Comparison of ENCODE assay signal across 9 cellular contexts in the genomic region with DNA sequence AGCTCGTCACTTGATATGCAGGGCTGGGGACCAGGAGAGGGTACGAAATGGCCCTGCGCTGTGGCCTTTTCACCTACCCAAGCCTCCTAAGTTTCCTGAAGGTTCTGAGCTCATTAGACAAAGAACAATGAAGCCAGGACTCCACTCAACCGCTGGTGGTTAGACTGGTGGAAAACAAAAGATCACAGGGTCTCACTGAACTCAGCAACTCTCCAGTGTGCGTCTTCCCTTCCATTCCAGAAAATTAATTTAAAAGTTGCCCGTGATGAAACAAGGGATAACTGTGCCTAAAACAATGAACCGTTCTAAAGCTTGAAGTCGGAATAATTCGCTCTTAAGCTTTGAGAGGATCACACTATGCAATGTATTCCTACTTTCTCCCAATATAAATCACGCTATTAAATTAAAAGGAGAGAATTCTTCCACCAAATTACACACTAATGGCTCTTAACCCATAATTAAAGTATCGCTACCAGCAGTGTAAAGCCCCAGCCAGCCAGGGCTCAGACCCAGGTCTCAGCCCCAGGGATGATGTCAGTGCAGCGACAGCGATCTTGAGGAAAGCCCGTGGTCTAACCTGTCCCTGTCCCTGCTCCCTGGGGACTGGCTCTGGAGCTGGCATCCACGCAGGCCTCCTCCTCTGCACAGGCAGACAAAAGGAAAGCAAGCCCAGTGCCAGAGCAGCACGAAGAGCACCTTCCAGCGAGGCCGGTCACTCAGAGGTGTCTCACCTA. TPM values are rescaled to one million over a fixed set of nuclear protein-coding genes. Genes with fewer than 3 reads are reported as not detected.
DNase-seq lines count a peak whose midpoint lies in the region; ATAC-seq, FAIRE-seq and TF ChIP-seq lines count a peak whose summit lies in the region.
"Had no signal": no experiment of that assay in that cellular context is flagged by ENCODE, and none has a peak within 500 bp of the region (broad histone marks: within the 10 kb centered on the region; RNA-seq: fewer than 3 reads in every experiment).

No MANE protein-coding gene starts in this region.

- H3K27me3 Mint-ChIP-seq in naive thymus-derived CD8-positive, alpha-beta T cell, result no peaks in the 10 kb centered on the region

- H3K4me3 Mint-ChIP-seq in naive thymus-derived CD8-positive, alpha-beta T cell, result peak overlapping the region in 8 of 10 donors; percentile 14 to 100 (median 51)

- H3K56ac ChIP-seq in H1 (replicated peaks; ENCODE audit: insufficient read length, low read depth, low read length), result no peak overlapping the region

- H2BK12ac ChIP-seq in H1 (ENCODE audit: low read depth, low read length), result no peak overlapping the region

- FAIRE-seq in H1 (lab: Jason Lieb, UNC), result no peak

- H3K9me3 ChIP-seq in H1 (ENCODE audit: insufficient read depth in 2 of 2, low read depth in 1 of 2, low read length in 1 of 2), result no peaks in the 10 kb centered on the region

- peak overlapping the region; percentile 55; the same call in 1 of the 2 replicates for H2AK5ac ChIP-seq in H1 (ENCODE audit: low read depth, low read length)

- no peak for TF ChIP-seq EP300 in H1 (IDR thresholded peaks at IDR 0.05; ENCODE audit: borderline replicate concordance in 1 of 2, low read depth in 2 of 2, low read length in 2 of 2)

- no peaks in the 10 kb centered on the region for H3K9me3 Mint-ChIP-seq in naive thymus-derived CD8-positive, alpha-beta T cell

- no peak overlapping the region for H2BK15ac ChIP-seq in H1 (ENCODE audit: low read length)

- H3K79me2 ChIP-seq in H1 (ENCODE audit: control insufficient read depth in 1 of 2, insufficient read depth in 2 of 2, low read length in 2 of 2), result peaks cover 27 to 92% of the 10 kb centered on the region in 2 experiments

- H4K20me1 ChIP-seq in H1 (replicated peaks in 1 of 2; ENCODE audit: control insufficient read depth in 1 of 2, insufficient read depth in 2 of 2, low read length in 2 of 2), result peaks cover 0 to 6% of the 10 kb centered on the region in 2 experiments

- no peaks in the 10 kb centered on the region; the same call in none of the 2 replicates for H3K23me2 ChIP-seq in H1 (ENCODE audit: low read depth, low read length)

- H3K4me3 ChIP-seq in AG10803 (ENCODE audit: low read length) (peak overlapping the region; percentile 47), H1 (ENCODE audit: extremely low read depth in 1 of 4, insufficient read depth in 2 of 4, low read depth in 3 of 4, low read length in 4 of 4) (no peak overlapping the region)

- no peak for TF ChIP-seq CTCF in AG10803 (conservative IDR thresholded peaks at IDR 0.05; ENCODE audit: low read length)
- TF ChIP-seq CTCF in H1 (IDR thresholded peaks at IDR 0.05; ENCODE audit: control extremely low read depth in 1 of 3, insufficient read depth in 1 of 3, low read depth in 1 of 3, low read length in 3 of 3), result no peak

- H4K91ac ChIP-seq in H1 (replicated peaks; ENCODE audit: insufficient read length, low read length), result no peak overlapping the region

- H3K14ac ChIP-seq in H1 (ENCODE audit: insufficient read length), result no peak overlapping the region

- CTCF ChIA-PET in H1 (lab: Charles Lee; ENCODE audit: partially characterized antibody), result interaction anchor here (0.6 to 2.8 kb wide), 6 partner anchors 12 to 579 kb away, joined by 3 to 10 read pairs (median 6); no protein-coding TSS in a partner anchor

- TF ChIP-seq POLR2A in H1 (IDR thresholded peaks at IDR 0.05; ENCODE audit: control extremely low read depth in 1 of 2, low read depth in 2 of 2, low read length in 2 of 2), result no peak

- peaks cover 46 to 96% (median 81%) of the 10 kb centered on the region in 4 donors for H3K4me1 Mint-ChIP-seq in naive thymus-derived CD8-positive, alpha-beta T cell

- peaks cover 1 to 16% (median 12%) of the 10 kb centered on the region in 4 experiments for H3K4me1 ChIP-seq in H1 (replicated peaks in 1 of 4; ENCODE audit: control insufficient read depth in 3 of 4, insufficient read depth in 4 of 4, low read length in 3 of 4)

- H2BK5ac ChIP-seq in H1 (ENCODE audit: low read depth, low read length), result 0 out of 2 replicates have a peak overlapping the region, but pooled peaks have one; percentile 40

- H2BK20ac ChIP-seq in H1 (ENCODE audit: low read length), result no peak overlapping the region

- no peak for DNase-seq in AG10803 (ENCODE audit: low read depth)
- DNase-seq in NCI-H748 (lab: John Stamatoyannopoulos, UW; ENCODE audit: unreplicated experiment), result peak; percentile 75
- no peak for DNase-seq in H1 (ENCODE audit: low read depth in 1 of 2, low spot score in 2 of 2)
- DNase-seq in naive thymus-derived CD8-positive, alpha-beta T cell, result no peak
- DNase-seq: aorta had no signal

- H2BK120ac ChIP-seq in H1 (replicated peaks; ENCODE audit: low read depth, low read length), result no peak overlapping the region

- peak overlapping the region; percentile 83 for H4K8ac ChIP-seq in H1 (ENCODE audit: extremely low read depth, insufficient read depth, low read length)

- H3K79me1 ChIP-seq in H1 (ENCODE audit: low read depth, low read length), result peaks cover 7% of the 10 kb centered on the region; the same call in 1 of the 2 replicates

- H3K27me3 ChIP-seq in H1 (replicated peaks in 1 of 4; ENCODE audit: control insufficient read depth in 3 of 4, extremely low read depth in 1 of 4, insufficient read depth in 3 of 4, low read length in 3 of 4), result no peaks in the 10 kb centered on the region

- 81% methylated on average over 18 of the region's 18 CpGs; no CpG with 5 or more reads in 1 of the 2 experiments for WGBS in H1 (ENCODE audit: extremely low coverage in 1 of 2, insufficient coverage in 1 of 2, insufficient read length in 1 of 2, insufficient replicate concordance in 2 of 2, low coverage in 1 of 2, low lambda C conversion rate in 2 of 2, missing lambda C conversion rate in 1 of 2), 2 experiments

- H3K18ac ChIP-seq in H1 (ENCODE audit: extremely low read depth, low read length), result no peak overlapping the region

- ATAC-seq in naive thymus-derived CD8-positive, alpha-beta T cell, result no peak
- no peak for ATAC-seq in GM21576 (IDR thresholded peaks at IDR 0.05; ENCODE audit: unreplicated experiment)
- ATAC-seq in GM21737 (IDR thresholded peaks at IDR 0.05; ENCODE audit: unreplicated experiment), result no peak
- no peak for ATAC-seq in GM21390 (IDR thresholded peaks at IDR 0.05; ENCODE audit: unreplicated experiment)
- no peak for ATAC-seq in GM18520 (IDR thresholded peaks at IDR 0.05; ENCODE audit: unreplicated experiment)

- peaks cover 0 to 10% (median 0%) of the 10 kb centered on the region in 3 donors for H3K36me3 Mint-ChIP-seq in naive thymus-derived CD8-positive, alpha-beta T cell

- H3K36me3 ChIP-seq in H1 (ENCODE audit: control insufficient read depth in 2 of 4, insufficient read depth in 4 of 4, low read length in 3 of 4), result no peaks in the 10 kb centered on the region

- TF ChIP-seq RAD21 in H1 (IDR thresholded peaks at IDR 0.05 in 1 of 2, conservative IDR thresholded peaks at IDR 0.05 in 1 of 2; ENCODE audit: low read depth in 2 of 2, low read length in 2 of 2), result no peak

- H3K27ac ChIP-seq in H1 (ENCODE audit: low read depth, low read length), result peak overlapping the region; percentile 29; the same call in 1 of the 2 replicates

- no peak overlapping the region for H3K4ac ChIP-seq in H1 (replicated peaks; ENCODE audit: insufficient read length, low read depth, low read length)

- H3K4me2 ChIP-seq in H1 (ENCODE audit: insufficient read depth in 1 of 2, low read depth in 2 of 2, low read length in 2 of 2), result peak overlapping the region; percentile 12 to 16; a peak in 2 of 4 replicates

- H2AFZ ChIP-seq in H1 (ENCODE audit: low read length), result no peak overlapping the region

- no peak overlapping the region for H4K5ac ChIP-seq in H1 (ENCODE audit: insufficient read length, low read depth, low read length)

- H3K23ac ChIP-seq in H1 (ENCODE audit: insufficient read length), result no peak overlapping the region

- H3K27ac Mint-ChIP-seq in naive thymus-derived CD8-positive, alpha-beta T cell, result peak overlapping the region in 7 of 10 donors; percentile 10 to 66 (median 41)

- POLR2A ChIA-PET in H1 (lab: Charles Lee; ENCODE audit: partially characterized antibody), result interaction anchor here (0.7 kb wide), 1 partner anchor 22 kb away, joined by 3 read pairs; no protein-coding TSS in a partner anchor
- POLR2A ChIA-PET in naive thymus-derived CD8-positive, alpha-beta T cell (lab: Charles Lee), result interaction anchor here (0.7 kb wide), 1 partner anchor 162 kb away, joined by 3 read pairs; no protein-coding TSS in a partner anchor

- H3K9ac ChIP-seq in H1 (replicated peaks in 1 of 4; ENCODE audit: extremely low read depth in 1 of 4, low read depth in 3 of 4, low read length in 3 of 4), result no peak overlapping the region

TF ChIP-seq in H1, 55 proteins besides CTCF, POLR2A, EP300 and RAD21:
- TF ChIP-seq CBX8 (IDR thresholded peaks at IDR 0.05; ENCODE audit: borderline replicate concordance, low read depth, low read length) (no peak), YY1 (IDR thresholded peaks at IDR 0.05; ENCODE audit: low read depth, low read length) (0 out of 2 replicates have a peak, but pooled peaks have one; percentile 50)

RNA-seq across cellular contexts. Expression of a gene that starts 4.9 kb away (rescaled TPM):
- total RNA-seq in H1 (2021; fragmentation: NEBNext Ultra II Directional; extraction: Animal tissue kit (Norgen Biotek cat#: 25700)), result 41.9 and 45.1 TPM in 2 replicates
- 50.0 and 61.4 TPM in 2 replicates for polyA plus RNA-seq in H1 (2011; rRNA removed)
- 36.8 TPM for polyA plus RNA-seq in H1 (2011; cell fraction: cytosol; rRNA removed)
- 47.2 TPM for polyA plus RNA-seq in H1 (2011; cell fraction: nucleus; rRNA removed)
- polyA plus RNA-seq in H1 (2012, experiment 1 of 2), result 25.0 to 30.9 TPM (median 26.7 TPM) in 4 replicates
- polyA plus RNA-seq in H1 (2012, experiment 2 of 2), result 28.4 TPM
- polyA plus RNA-seq in H1 (2013, experiment 1 of 2), result 33.7 TPM
- polyA plus RNA-seq in H1 (2013, experiment 2 of 2), result 33.3 TPM
- 23.2 and 35.7 TPM in 2 replicates for polyA minus RNA-seq in H1 (2011; rRNA and poly(A)+ RNA removed)
- 23.8 TPM for polyA minus RNA-seq in H1 (2011; cell fraction: cytosol; rRNA and poly(A)+ RNA removed)
- polyA minus RNA-seq in H1 (2011; cell fraction: nucleus; rRNA and poly(A)+ RNA removed), result 46.4 TPM
- total RNA-seq in naive thymus-derived CD8-positive, alpha-beta T cell, result 10 to 100 TPM; 28.9 to 31.3 TPM
- polyA plus RNA-seq in naive thymus-derived CD8-positive, alpha-beta T cell, result 10 to 100 TPM; 19.3 to 25.7 (median 20.5) TPM
